Comparison of ENCODE assay signal across 12 cellular contexts in genomic region chr12:108828774-108829173, GRCh38. TPM values are rescaled to one million over a fixed set of nuclear protein-coding genes. Genes with fewer than 3 reads are reported as not detected.
DNase-seq lines count a peak whose midpoint lies in the region; TF ChIP-seq lines count a peak whose summit lies in the region.
"Had no signal": no experiment of that assay in that cellular context is flagged by ENCODE, and none has a peak within 500 bp of the region (broad histone marks: within the 10 kb centered on the region; RNA-seq: fewer than 3 reads in every experiment).

No MANE protein-coding gene starts in this region.

- no peak overlapping the region for H3K4me3 ChIP-seq in subcutaneous abdominal adipose tissue (ENCODE audit: low read depth in 1 of 5, low read length in 5 of 5)

- peaks cover 0 to 21% (median 19%) of the 10 kb centered on the region in 5 donors for H3K36me3 ChIP-seq in subcutaneous abdominal adipose tissue (ENCODE audit: control insufficient read depth in 5 of 5, insufficient read depth in 5 of 5, low read length in 5 of 5)

- peak overlapping the region in 2 of 5 donors; percentile 43 to 81 for H3K9ac ChIP-seq in subcutaneous abdominal adipose tissue (ENCODE audit: low read length in 5 of 5)

- TF ChIP-seq CTCF in HFFc6 (IDR thresholded peaks at IDR 0.05) = no peak

- H3K27me3 ChIP-seq in subcutaneous abdominal adipose tissue (ENCODE audit: control insufficient read depth in 5 of 5, insufficient read depth in 4 of 5, low read length in 5 of 5) = no peaks in the 10 kb centered on the region

- no peaks in the 10 kb centered on the region for H3K9me3 ChIP-seq in subcutaneous abdominal adipose tissue (ENCODE audit: control insufficient read depth in 5 of 5, low read length in 5 of 5)

- DNase-seq in HFFc6 = peak; percentile 37
- DNase-seq in astrocyte of the hippocampus (ENCODE audit: low read depth, low spot score) = peak; percentile 46
- DNase-seq in hepatic stellate cell (ENCODE audit: low spot score) = peak; percentile 70
- DNase-seq in NCI-H146 treated with DMSO at 0.1 percent for 48 hours (lab: John Stamatoyannopoulos, UW; ENCODE audit: unreplicated experiment) = no peak
- DNase-seq in NCI-H1417 (lab: John Stamatoyannopoulos, UW) = no peak
- DNase-seq in NCI-H2227 (lab: John Stamatoyannopoulos, UW; ENCODE audit: unreplicated experiment) = no peak
- DNase-seq: activated T-cell treated with anti-CD3 and anti-CD28 coated beads, Interleukin-2, amount 50 U/mL, for 1 hour; DMS79 treated with DMSO at 0.1 percent for 48 hours; midbrain; NCI-H524 had no signal

- H3K4me1 Mint-ChIP-seq in HFFc6 (ENCODE audit: low read depth) = peaks cover 97% of the 10 kb centered on the region

- H3K9me3 Mint-ChIP-seq in HFFc6 = no peaks in the 10 kb centered on the region

- H3K4me1 ChIP-seq in subcutaneous abdominal adipose tissue (ENCODE audit: control insufficient read depth in 5 of 5, insufficient read depth in 5 of 5, low read length in 5 of 5) = peaks cover 37 to 79% (median 67%) of the 10 kb centered on the region in 5 donors

- H3K27ac Mint-ChIP-seq in HFFc6 = peak overlapping the region; percentile 99

- peak overlapping the region; percentile 95 for H3K27ac ChIP-seq in subcutaneous abdominal adipose tissue (ENCODE audit: low read depth, low read length)

- peak overlapping the region; percentile 57; the same call in 1 of the 2 replicates for H3K4me3 Mint-ChIP-seq in HFFc6

- H3K27me3 Mint-ChIP-seq in HFFc6 (ENCODE audit: insufficient read depth) = peaks cover 4% of the 10 kb centered on the region

- peaks cover 48% of the 10 kb centered on the region for H3K36me3 Mint-ChIP-seq in HFFc6 (ENCODE audit: low read depth)

RNA-seq across cellular contexts. Expression of gene SSH1, which starts 28.6 kb away (rescaled TPM):
- 10 to 100 TPM; 75.8 to 96.2 (median 79.1) TPM for total RNA-seq in HFFc6 (2021; fragmentation: NEBNext Ultra II Directional; extraction: Animal tissue kit (Norgen Biotek cat#: 25700))

RNA-seq across cellular contexts. Expression of gene DAO, which starts 51.1 kb away (rescaled TPM):
- total RNA-seq in HFFc6 (2021; fragmentation: NEBNext Ultra II Directional; extraction: Animal tissue kit (Norgen Biotek cat#: 25700)) = not detected
- total RNA-seq: T-helper 2 cell treated with Interferon-gamma antibody and Interleukin-4, amounts not matched to agents 100 ng/mL and 5 ng/mL, for 36 hours had no signal

Comparison
In these comparisons a context has a peak if more than half of its experiments do, and no peak if none do; other contexts are left out.
1. DNase-seq: peak in HFFc6 (single experiment), astrocyte of the hippocampus (single experiment) and hepatic stellate cell (single experiment); none in NCI-H146 treated with DMSO at 0.1 percent for 48 hours (single experiment), NCI-H1417 (0 of 3) and NCI-H2227 (single experiment).